28 cellular contexts compared by ENCODE assay signal in genomic region chr15:82611348-82611747, GRCh38. TPM values are rescaled to one million over a fixed set of nuclear protein-coding genes. Genes with fewer than 3 reads are reported as not detected.
"Had no signal": no experiment of that assay in that cellular context is flagged by ENCODE, and none has a peak within 500 bp of the region (broad histone marks: within the 10 kb centered on the region; RNA-seq: fewer than 3 reads in every experiment).

No MANE protein-coding gene starts in this region.

- H3K27me3 ChIP-seq: ovary, right lobe of liver, sigmoid colon, stomach, thyroid gland, tibial nerve, upper lobe of left lung, uterus had no signal

- FAIRE-seq: small intestine had no signal

- H3K36me3 ChIP-seq: ovary, right lobe of liver, sigmoid colon, stomach, thoracic aorta, thyroid gland, tibial nerve, upper lobe of left lung, uterus had no signal

- H3K27ac ChIP-seq: ovary, parathyroid adenoma, psoas muscle, right lobe of liver, sigmoid colon, stomach, thoracic aorta, thyroid gland, tibial nerve, upper lobe of left lung, uterus had no signal

- H3K27me3 Mint-ChIP-seq: progenitor cell of endocrine pancreas; stimulated activated naive CD8-positive, alpha-beta T cell treated with anti-CD3 and anti-CD28 coated beads, Interleukin-15, Interleukin-2, amounts not matched to agents 100 ng/mL and 50 ng/mL, for 24 hours had no signal

- H3K9me3 Mint-ChIP-seq: naive thymus-derived CD8-positive, alpha-beta T cell; natural killer cell treated with Interleukin-12 subunit alpha and Interleukin-12 subunit beta and Interleukin-15 and Interleukin-18, amount 100 ng/mL, for 72 hours; nephron progenitor cell; neural crest cell; stimulated activated effector memory CD8-positive, alpha-beta T cell treated with anti-CD3 and anti-CD28 coated beads, Interleukin-12 subunit alpha, Interleukin-12 subunit beta, amount 100 ng/mL, for 72 hours; stimulated activated naive B cell treated with anti-CD40 and anti-IgM and Interleukin-4, amounts not matched to agents 10 μg/mL and 1 μg/mL and 100 μg/mL, for 72 hours; stimulated activated naive CD8-positive, alpha-beta T cell treated with anti-CD3 and anti-CD28 coated beads, Interleukin-15, Interleukin-2, amounts not matched to agents 100 ng/mL and 50 ng/mL, for 24 hours had no signal

- H3K79me2 ChIP-seq: parathyroid adenoma had no signal

- DNase-seq: naive thymus-derived CD8-positive, alpha-beta T cell; nephron progenitor cell; occipital lobe; ovary; psoas muscle; right cardiac atrium; right lobe of liver; sigmoid colon; small intestine; stimulated activated CD4-positive, alpha-beta T cell treated with anti-CD3 and anti-CD28 coated beads, Interleukin-15, amount 100 ng/mL, for 24 hours; stimulated activated CD4-positive, alpha-beta T cell treated with anti-CD3 and anti-CD28 coated beads, Interleukin-2, amount 100 ng/mL, for 24 hours; stimulated activated CD4-positive, alpha-beta T cell treated with anti-CD3 and anti-CD28 coated beads, Interleukin-2, amount 100 ng/mL, for 48 hours; stimulated activated CD4-positive, alpha-beta T cell treated with anti-CD3 and anti-CD28 coated beads, Interleukin-4, amount 100 ng/mL, for 24 hours; stimulated activated naive B cell treated with anti-CD40 and anti-IgM and Interleukin-4, amounts not matched to agents 10 μg/mL and 1 μg/mL and 100 μg/mL, for 72 hours; stimulated activated naive CD4-positive, alpha-beta T cell treated with Interleukin-2 at 50 U/mL for 16 hours; stomach; thyroid gland; trophoblast cell; upper lobe of left lung; uterus had no signal

- H3K9me3 ChIP-seq: ovary, psoas muscle, right lobe of liver, sigmoid colon, stomach, thoracic aorta, thyroid gland, tibial nerve, upper lobe of left lung, uterus had no signal

- H3K36me3 Mint-ChIP-seq: natural killer cell treated with Interleukin-12 subunit alpha and Interleukin-12 subunit beta and Interleukin-15 and Interleukin-18, amount 100 ng/mL, for 72 hours; stimulated activated effector memory CD8-positive, alpha-beta T cell treated with anti-CD3 and anti-CD28 coated beads, Interleukin-12 subunit alpha, Interleukin-12 subunit beta, amount 100 ng/mL, for 72 hours; stimulated activated naive B cell treated with anti-CD40 and anti-IgM and Interleukin-4, amounts not matched to agents 10 μg/mL and 1 μg/mL and 100 μg/mL, for 72 hours had no signal

- H2AFZ ChIP-seq: parathyroid adenoma had no signal

- H3K4me3 Mint-ChIP-seq: naive thymus-derived CD8-positive, alpha-beta T cell; natural killer cell treated with Interleukin-12 subunit alpha and Interleukin-12 subunit beta and Interleukin-15 and Interleukin-18, amount 100 ng/mL, for 72 hours; nephron progenitor cell; neural crest cell; stimulated activated effector memory CD8-positive, alpha-beta T cell treated with anti-CD3 and anti-CD28 coated beads, Interleukin-12 subunit alpha, Interleukin-12 subunit beta, amount 100 ng/mL, for 72 hours; stimulated activated naive B cell treated with anti-CD40 and anti-IgM and Interleukin-4, amounts not matched to agents 10 μg/mL and 1 μg/mL and 100 μg/mL, for 72 hours; stimulated activated naive CD8-positive, alpha-beta T cell treated with anti-CD3 and anti-CD28 coated beads, Interleukin-15, Interleukin-2, amounts not matched to agents 100 ng/mL and 50 ng/mL, for 24 hours had no signal

- H3K4me1 Mint-ChIP-seq: naive thymus-derived CD8-positive, alpha-beta T cell; nephron progenitor cell; neural crest cell; stimulated activated effector memory CD8-positive, alpha-beta T cell treated with anti-CD3 and anti-CD28 coated beads, Interleukin-12 subunit alpha, Interleukin-12 subunit beta, amount 100 ng/mL, for 72 hours; stimulated activated naive B cell treated with anti-CD40 and anti-IgM and Interleukin-4, amounts not matched to agents 10 μg/mL and 1 μg/mL and 100 μg/mL, for 72 hours had no signal

- H3K4me3 ChIP-seq: ovary, psoas muscle, right lobe of liver, sigmoid colon, stomach, thoracic aorta, thyroid gland, tibial nerve, upper lobe of left lung, uterus had no signal

- ATAC-seq: naive thymus-derived CD8-positive, alpha-beta T cell; natural killer cell treated with Interleukin-12 subunit alpha and Interleukin-12 subunit beta and Interleukin-15 and Interleukin-18, amount 100 ng/mL, for 72 hours; psoas muscle; right cardiac atrium; right lobe of liver; stimulated activated effector memory CD8-positive, alpha-beta T cell treated with anti-CD3 and anti-CD28 coated beads, Interleukin-12 subunit alpha, Interleukin-12 subunit beta, amount 100 ng/mL, for 72 hours; stimulated activated naive B cell treated with anti-CD40 and anti-IgM and Interleukin-4, amounts not matched to agents 10 μg/mL and 1 μg/mL and 100 μg/mL, for 72 hours had no signal

- H3K9ac ChIP-seq: parathyroid adenoma had no signal

- H3K4me1 ChIP-seq: psoas muscle, right lobe of liver, sigmoid colon, stomach, thyroid gland, tibial nerve, upper lobe of left lung, uterus had no signal

- H3K27ac Mint-ChIP-seq: naive thymus-derived CD8-positive, alpha-beta T cell; natural killer cell treated with Interleukin-12 subunit alpha and Interleukin-12 subunit beta and Interleukin-15 and Interleukin-18, amount 100 ng/mL, for 72 hours; nephron progenitor cell; progenitor cell of endocrine pancreas; stimulated activated effector memory CD8-positive, alpha-beta T cell treated with anti-CD3 and anti-CD28 coated beads, Interleukin-12 subunit alpha, Interleukin-12 subunit beta, amount 100 ng/mL, for 72 hours; stimulated activated naive B cell treated with anti-CD40 and anti-IgM and Interleukin-4, amounts not matched to agents 10 μg/mL and 1 μg/mL and 100 μg/mL, for 72 hours; stimulated activated naive CD8-positive, alpha-beta T cell treated with anti-CD3 and anti-CD28 coated beads, Interleukin-15, Interleukin-2, amounts not matched to agents 100 ng/mL and 50 ng/mL, for 24 hours had no signal

RNA-seq across cellular contexts. Expression of gene CPEB1, which starts 35.8 kb away (rescaled TPM):
- total RNA-seq: right lobe of liver had no signal
